ENCODE assay signal across 1 cellular context in genomic region chr7:75637854-75638606, GRCh38.
TF ChIP-seq lines count a peak whose summit lies in the region.

No MANE protein-coding gene starts in this region.

TF ChIP-seq in GM12878, 131 proteins besides CTCF, POLR2A, EP300 and RAD21 (continued from another document):
- TF ChIP-seq NR2C2 (IDR thresholded peaks at IDR 0.05; ENCODE audit: borderline replicate concordance, control insufficient read depth, insufficient read length, low read depth): no peak
- TF ChIP-seq REST (IDR thresholded peaks at IDR 0.05; ENCODE audit: low read depth, low read length): no peak
